ENCODE assay signal across 7 cellular contexts in genomic region chr17:48618366-48618896, GRCh38.
DNase-seq lines count a peak whose midpoint lies in the region; ATAC-seq and TF ChIP-seq lines count a peak whose summit lies in the region.

No MANE protein-coding gene starts in this region.

- peak; percentile 89 for TF ChIP-seq CTCF in GM12875 (IDR thresholded peaks at IDR 0.05; ENCODE audit: borderline replicate concordance, insufficient read depth, low read depth, low read length)
- peak; percentile 93 for TF ChIP-seq CTCF in astrocyte of the spinal cord (IDR thresholded peaks at IDR 0.05; ENCODE audit: low read depth, low read length)

- no peak for ATAC-seq in HG02571 (IDR thresholded peaks at IDR 0.05; ENCODE audit: unreplicated experiment)

- in situ Hi-C loops in astrocyte of the spinal cord (cut with HindIII; ENCODE audit: low sequenced_read_pairs): no loop called here

- DNase-seq in NCI-H2081 (lab: John Stamatoyannopoulos, UW) (peak; percentile 84 to 90), UCSD-AML1 (lab: John Stamatoyannopoulos, UW; ENCODE audit: unreplicated experiment) (peak; percentile 80), astrocyte of the spinal cord (ENCODE audit: low read depth, low spot score) (peak; percentile 91), hypothalamus (lab: John Stamatoyannopoulos, UW) (peak in 49 of 51 donors; percentile 10 to 87 (median 65)), skeletal muscle cell (ENCODE audit: low read depth) (no peak)

- H3K4me3 ChIP-seq in GM12875 (ENCODE audit: low read depth, low read length) (peak overlapping the region; percentile 6), astrocyte of the spinal cord (ENCODE audit: low read depth, low read length) (peak overlapping the region; percentile 74), skeletal muscle cell (ENCODE audit: low read depth, low read length) (peak overlapping the region; percentile 25)

Comparison
In these comparisons a context has a peak if more than half of its experiments do, and no peak if none do; other contexts are left out.
1. H3K4me3 ChIP-seq: peak in every context shown above with its lines; median percentile 74 in astrocyte of the spinal cord; 25 in skeletal muscle cell; 6 in GM12875.